11 cellular contexts compared by ENCODE assay signal in genomic region chr21:35198004-35198403, GRCh38.
A peak's percentile ranks its signal among the peaks of the same experiment; 100 is the strongest.
DNase-seq lines count a peak whose midpoint lies in the region; ATAC-seq, FAIRE-seq and TF ChIP-seq lines count a peak whose summit lies in the region.
"Had no signal": no experiment of that assay in that cellular context is flagged by ENCODE, and none has a peak within 500 bp of the region (broad histone marks: within the 10 kb centered on the region; RNA-seq: fewer than 3 reads in every experiment).

No MANE protein-coding gene starts in this region.

- peaks cover 3% of the 10 kb centered on the region for H3K36me3 Mint-ChIP-seq in activated naive CD8-positive, alpha-beta T cell treated with anti-CD3 and anti-CD28 coated beads, Interleukin-2, amount 50 U/mL, for 24 hours (ENCODE audit: low read depth)
- H3K36me3 Mint-ChIP-seq in activated naive CD8-positive, alpha-beta T cell treated with anti-CD3 and anti-CD28 coated beads for 36 hours, result no peaks in the 10 kb centered on the region
- H3K36me3 Mint-ChIP-seq in WTC11, result no peaks in the 10 kb centered on the region

- peaks cover 5% of the 10 kb centered on the region for H3K27me3 Mint-ChIP-seq in activated naive CD8-positive, alpha-beta T cell treated with anti-CD3 and anti-CD28 coated beads, Interleukin-2, amount 50 U/mL, for 24 hours
- H3K27me3 Mint-ChIP-seq in activated naive CD8-positive, alpha-beta T cell treated with anti-CD3 and anti-CD28 coated beads for 36 hours, result no peaks in the 10 kb centered on the region
- no peaks in the 10 kb centered on the region for H3K27me3 Mint-ChIP-seq in WTC11 (ENCODE audit: low read depth)

- H3K27ac Mint-ChIP-seq in activated naive CD8-positive, alpha-beta T cell treated with anti-CD3 and anti-CD28 coated beads, Interleukin-2, amount 50 U/mL, for 24 hours, result peak overlapping the region; percentile 32
- no peak overlapping the region for H3K27ac Mint-ChIP-seq in activated naive CD8-positive, alpha-beta T cell treated with anti-CD3 and anti-CD28 coated beads for 36 hours
- no peak overlapping the region for H3K27ac Mint-ChIP-seq in WTC11
- H3K27ac Mint-ChIP-seq: naive thymus-derived CD8-positive, alpha-beta T cell; T-helper 1 cell treated with Interleukin-12 subunit alpha and Interleukin-12 subunit beta and Interleukin-4 antibody, amounts not matched to agents 30 μg/mL and 1 μg/mL, for 36 hours had no signal

- intact Hi-C loops in ascending aorta (cut with DNase I), result no loop called here
- intact Hi-C loops in right cardiac atrium (cut with DNase I), result no loop called here

- CTCF ChIA-PET in WTC11 (lab: Charles Lee), result no interaction called here

- H3K4me1 ChIP-seq in ascending aorta, result peaks cover 0 to under 1% of the 10 kb centered on the region in 2 donors
- no peaks in the 10 kb centered on the region for H3K4me1 ChIP-seq in right cardiac atrium (ENCODE audit: control insufficient read depth, insufficient read depth, low read length)
- H3K4me1 ChIP-seq: BLaER1 had no signal

- H3K36me3 ChIP-seq in ascending aorta, result no peaks in the 10 kb centered on the region
- H3K36me3 ChIP-seq: BLaER1 had no signal

- H3K4me3 Mint-ChIP-seq in activated naive CD8-positive, alpha-beta T cell treated with anti-CD3 and anti-CD28 coated beads, Interleukin-2, amount 50 U/mL, for 24 hours, result no peak overlapping the region
- H3K4me3 Mint-ChIP-seq in activated naive CD8-positive, alpha-beta T cell treated with anti-CD3 and anti-CD28 coated beads for 36 hours, result no peak overlapping the region
- no peak overlapping the region for H3K4me3 Mint-ChIP-seq in WTC11
- H3K4me3 Mint-ChIP-seq: naive thymus-derived CD8-positive, alpha-beta T cell; T-helper 1 cell treated with Interleukin-12 subunit alpha and Interleukin-12 subunit beta and Interleukin-4 antibody, amounts not matched to agents 30 μg/mL and 1 μg/mL, for 36 hours had no signal

- H3K9me3 Mint-ChIP-seq in activated naive CD8-positive, alpha-beta T cell treated with anti-CD3 and anti-CD28 coated beads, Interleukin-2, amount 50 U/mL, for 24 hours, result peaks cover 17% of the 10 kb centered on the region
- peaks cover 5% of the 10 kb centered on the region for H3K9me3 Mint-ChIP-seq in activated naive CD8-positive, alpha-beta T cell treated with anti-CD3 and anti-CD28 coated beads for 36 hours
- H3K9me3 Mint-ChIP-seq in WTC11, result peaks cover 22% of the 10 kb centered on the region

- peaks cover 37% of the 10 kb centered on the region for H3K4me1 Mint-ChIP-seq in activated naive CD8-positive, alpha-beta T cell treated with anti-CD3 and anti-CD28 coated beads, Interleukin-2, amount 50 U/mL, for 24 hours
- peaks cover 17% of the 10 kb centered on the region for H3K4me1 Mint-ChIP-seq in activated naive CD8-positive, alpha-beta T cell treated with anti-CD3 and anti-CD28 coated beads for 36 hours
- no peaks in the 10 kb centered on the region for H3K4me1 Mint-ChIP-seq in WTC11

- H3K4me3 ChIP-seq in ascending aorta (no peak overlapping the region), right cardiac atrium (ENCODE audit: low read length) (no peak overlapping the region)
- H3K4me3 ChIP-seq: BLaER1 had no signal

- H3K9me3 ChIP-seq in ascending aorta (no peaks in the 10 kb centered on the region), right cardiac atrium (ENCODE audit: control insufficient read depth, low read length) (no peaks in the 10 kb centered on the region)

- no peaks in the 10 kb centered on the region for H3K27me3 ChIP-seq in ascending aorta
- no peaks in the 10 kb centered on the region for H3K27me3 ChIP-seq in right cardiac atrium (ENCODE audit: control insufficient read depth, insufficient read depth)
- H3K27me3 ChIP-seq: BLaER1 had no signal

- ATAC-seq in activated naive CD8-positive, alpha-beta T cell treated with anti-CD3 and anti-CD28 coated beads, Interleukin-2, amount 50 U/mL, for 24 hours, result no peak
- ATAC-seq in right cardiac atrium, result peak; percentile 62 to 69
- no peak for ATAC-seq in WTC11
- ATAC-seq: naive thymus-derived CD8-positive, alpha-beta T cell had no signal

- H3K27ac ChIP-seq in ascending aorta (peak overlapping the region; percentile 17 to 45), right cardiac atrium (ENCODE audit: low read length) (peak overlapping the region; percentile 27)
- H3K27ac ChIP-seq: BLaER1 had no signal

- POLR2A ChIA-PET in WTC11 (lab: Charles Lee), result no interaction called here

- DNase-seq in activated naive CD8-positive, alpha-beta T cell treated with anti-CD3 and anti-CD28 coated beads, Interleukin-2, amount 50 U/mL, for 24 hours, result no peak
- DNase-seq in activated naive CD8-positive, alpha-beta T cell treated with anti-CD3 and anti-CD28 coated beads for 36 hours, result no peak
- DNase-seq in ascending aorta (ENCODE audit: low spot score in 2 of 2) (no peak), right cardiac atrium (no peak), urothelium cell line (ENCODE audit: low spot score) (peak; percentile 47), NCI-H345 (lab: John Stamatoyannopoulos, UW) (no peak), NCI-H69 (lab: John Stamatoyannopoulos, UW) (no peak), WTC11 (ENCODE audit: low spot score) (no peak)
- DNase-seq: naive thymus-derived CD8-positive, alpha-beta T cell had no signal

- 47% methylated on average over 3 of the region's 3 CpGs for WGBS in right cardiac atrium

- TF ChIP-seq CTCF in ascending aorta (IDR thresholded peaks at IDR 0.05) (no peak), WTC11 (IDR thresholded peaks at IDR 0.05) (no peak)

- FAIRE-seq in urothelium cell line (lab: Jason Lieb, UNC), result no peak

TF ChIP-seq in WTC11, 78 proteins besides CTCF, POLR2A, EP300 and RAD21:
- TF ChIP-seq MLX (CRISPR knock-in tag; IDR thresholded peaks at IDR 0.05) (no peak), ZNF232 (CRISPR knock-in tag; IDR thresholded peaks at IDR 0.05) (no peak), FOXJ3 (CRISPR knock-in tag; IDR thresholded peaks at IDR 0.05; ENCODE audit: borderline replicate concordance) (no peak), MYBL2 (CRISPR knock-in tag; IDR thresholded peaks at IDR 0.05) (no peak), IRF1 (CRISPR knock-in tag; IDR thresholded peaks at IDR 0.05) (no peak), NFE2L1 (CRISPR knock-in tag; IDR thresholded peaks at IDR 0.05) (no peak), GABPB1 (CRISPR knock-in tag; IDR thresholded peaks at IDR 0.05) (no peak), ETV6 (CRISPR knock-in tag; IDR thresholded peaks at IDR 0.05) (no peak), TEAD4 (CRISPR knock-in tag; IDR thresholded peaks at IDR 0.05) (no peak), PRRX2 (CRISPR knock-in tag; IDR thresholded peaks at IDR 0.05) (no peak), NR3C1 (CRISPR knock-in tag; conservative IDR thresholded peaks at IDR 0.05; ENCODE audit: low read depth) (no peak), GTF2I (CRISPR knock-in tag; conservative IDR thresholded peaks at IDR 0.05) (no peak)

Comparison
In these comparisons a context has a peak if more than half of its experiments do, and no peak if none do; other contexts are left out.
1. ATAC-seq: peak in right cardiac atrium (2 of 2); none in activated naive CD8-positive, alpha-beta T cell treated with anti-CD3 and anti-CD28 coated beads, Interleukin-2, amount 50 U/mL, for 24 hours (single experiment) and WTC11 (single experiment).